In the genomic region with DNA sequence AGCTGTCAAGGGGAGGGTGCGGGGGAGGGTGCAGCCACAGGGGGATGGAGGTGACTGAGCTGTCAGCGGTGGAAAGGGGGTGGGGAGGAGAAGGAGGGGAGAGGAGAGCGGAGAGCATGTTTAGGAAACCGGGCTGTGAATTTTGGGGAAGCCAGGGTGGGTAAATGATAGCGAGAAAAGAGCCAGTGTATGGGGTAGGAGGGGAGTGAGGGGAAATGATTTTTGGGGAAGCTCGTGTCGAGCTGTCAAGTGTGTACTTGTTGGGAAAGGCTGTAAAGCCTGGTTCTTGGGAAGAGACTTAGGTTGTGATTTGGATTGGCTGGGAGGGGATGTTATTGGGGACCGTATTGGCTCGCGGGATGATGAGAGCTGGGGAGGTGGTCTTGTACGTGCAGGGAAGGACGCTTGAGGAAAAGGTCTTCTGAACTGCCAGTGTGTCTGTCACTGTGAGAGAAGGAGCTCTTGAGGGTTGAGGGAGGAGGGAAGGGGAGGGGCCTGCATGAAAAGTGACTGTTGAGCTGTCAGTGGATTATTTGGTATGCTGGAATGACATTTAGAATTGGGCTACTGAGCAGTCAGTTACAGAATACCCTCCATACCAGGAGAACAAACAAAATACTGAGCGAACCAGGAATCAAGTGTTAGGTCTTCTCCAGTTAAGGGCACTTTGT, we compare ENCODE assay signal across 8 cellular contexts. TPM values are rescaled to one million over a fixed set of nuclear protein-coding genes. Genes with fewer than 3 reads are reported as not detected.
A peak's percentile ranks its signal among the peaks of the same experiment; 100 is the strongest.
DNase-seq lines count a peak whose midpoint lies in the region; ATAC-seq, FAIRE-seq and TF ChIP-seq lines count a peak whose summit lies in the region.

No MANE protein-coding gene starts in this region.

- no peaks in the 10 kb centered on the region for H3K36me3 ChIP-seq in CD8-positive, alpha-beta memory T cell (ENCODE audit: insufficient read depth, low read length)
- H3K36me3 ChIP-seq in HepG2 (replicated peaks in 1 of 2; ENCODE audit: control insufficient read depth in 1 of 2, insufficient read depth in 2 of 2, low read length in 2 of 2): peaks cover 0 to 2% of the 10 kb centered on the region in 2 experiments; a peak in 1 of 5 replicates

- peak overlapping the region; percentile 65 to 96 (median 92) for H3K27ac Mint-ChIP-seq in CD8-positive, alpha-beta memory T cell
- H3K27ac Mint-ChIP-seq in dendritic cell treated with granulocyte-macrophage colony-stimulating factor and Interleukin-4, amounts not matched to agents 40 ng/mL and 50 ng/mL, for 4 days: peak overlapping the region; percentile 85

- H3K4me2 ChIP-seq in HepG2 (ENCODE audit: low read depth, low read length): peak overlapping the region; percentile 96

- no peaks in the 10 kb centered on the region for H3K9me3 ChIP-seq in CD8-positive, alpha-beta memory T cell (ENCODE audit: low read length)
- no peaks in the 10 kb centered on the region for H3K9me3 ChIP-seq in HepG2 (ENCODE audit: low read length)

- peaks cover 50 to 79% (median 68%) of the 10 kb centered on the region in 3 donors for H3K4me1 Mint-ChIP-seq in CD8-positive, alpha-beta memory T cell
- H3K4me1 Mint-ChIP-seq in dendritic cell treated with granulocyte-macrophage colony-stimulating factor and Interleukin-4, amounts not matched to agents 40 ng/mL and 50 ng/mL, for 4 days (ENCODE audit: low read depth): peaks cover 33% of the 10 kb centered on the region

- no peak for TF ChIP-seq RAD21 in HepG2 (CRISPR knock-in tag; IDR thresholded peaks at IDR 0.05)

- no peak for FAIRE-seq in HepG2 (lab: Jason Lieb, UNC)

- intact Hi-C loops in dendritic cell treated with granulocyte-macrophage colony-stimulating factor and Interleukin-4, amounts not matched to agents 40 ng/mL and 50 ng/mL, for 4 days (cut with micrococcal nuclease): no loop called here
- intact Hi-C loops in HepG2 (cut with micrococcal nuclease; ENCODE audit: unreplicated experiment): no loop called here

- POLR2A ChIA-PET in CD8-positive, alpha-beta memory T cell (lab: Charles Lee): interaction anchor here (1.0 kb wide), 2 partner anchors 30 to 135 kb away, joined by 3 to 4 read pairs; partner anchors contain the start of gene SSB
- POLR2A ChIA-PET in HepG2 (lab: Yijun Ruan, JAX): interaction anchor here (0.6 to 2.4 kb wide), 11 partner anchors 9 to 255 kb away, joined by 3 to 16 read pairs (median 4); partner anchors contain the start of genes FASTKD1 and SSB

- no peaks in the 10 kb centered on the region for H3K9me3 Mint-ChIP-seq in CD8-positive, alpha-beta memory T cell
- no peaks in the 10 kb centered on the region for H3K9me3 Mint-ChIP-seq in dendritic cell treated with granulocyte-macrophage colony-stimulating factor and Interleukin-4, amounts not matched to agents 40 ng/mL and 50 ng/mL, for 4 days

- H3K9ac ChIP-seq in HepG2 (ENCODE audit: insufficient read depth, low read depth, low read length): peak overlapping the region; percentile 85

- no peaks in the 10 kb centered on the region for H3K27me3 ChIP-seq in CD8-positive, alpha-beta memory T cell (ENCODE audit: insufficient read depth, low read length, poor library complexity, severe bottlenecking)
- H3K27me3 ChIP-seq in HepG2 (ENCODE audit: control insufficient read depth in 1 of 2, insufficient read depth in 2 of 2, low read length in 2 of 2): no peaks in the 10 kb centered on the region; a peak in 1 of 5 replicates

- H3K27ac ChIP-seq in CD8-positive, alpha-beta memory T cell (ENCODE audit: low read depth, low read length): peak overlapping the region; percentile 44
- H3K27ac ChIP-seq in HepG2 (ENCODE audit: extremely low read length, insufficient read depth, low read length): peak overlapping the region; percentile 63

- TF ChIP-seq POLR2A in HepG2 (IDR thresholded peaks at IDR 0.05; ENCODE audit: insufficient read depth in 1 of 2, low read depth in 2 of 2, low read length in 2 of 2): no peak

- no peak overlapping the region for H2AFZ ChIP-seq in HepG2 (ENCODE audit: low read length)

- 1% methylated on average over 13 of the region's 13 CpGs for WGBS in HepG2 (ENCODE audit: low lambda C conversion rate)

- TF ChIP-seq CTCF in HepG2 (CRISPR knock-in tag; IDR thresholded peaks at IDR 0.05): no peak

- peaks cover 0 to 32% (median 0%) of the 10 kb centered on the region in 3 donors for H3K36me3 Mint-ChIP-seq in CD8-positive, alpha-beta memory T cell
- peaks cover 37% of the 10 kb centered on the region for H3K36me3 Mint-ChIP-seq in dendritic cell treated with granulocyte-macrophage colony-stimulating factor and Interleukin-4, amounts not matched to agents 40 ng/mL and 50 ng/mL, for 4 days (ENCODE audit: low read depth)

- H4K20me1 ChIP-seq in HepG2 (ENCODE audit: insufficient read depth, low read length): peaks cover 26% of the 10 kb centered on the region

- TF ChIP-seq EP300 in HepG2 (IDR thresholded peaks at IDR 0.05; ENCODE audit: low read depth in 2 of 2, low read length in 2 of 2): no peak
- TF ChIP-seq EP300 in HepG2 (CRISPR knock-in tag; IDR thresholded peaks at IDR 0.05; ENCODE audit: borderline replicate concordance): no peak

- H3K4me1 ChIP-seq in CD8-positive, alpha-beta memory T cell (ENCODE audit: insufficient read depth, low read length): peaks cover 43% of the 10 kb centered on the region
- peaks cover 55% of the 10 kb centered on the region for H3K4me1 ChIP-seq in HepG2 (ENCODE audit: insufficient read depth, low read length)

- peak overlapping the region; percentile 93 to 99 (median 96) for H3K4me3 Mint-ChIP-seq in CD8-positive, alpha-beta memory T cell
- peak overlapping the region; percentile 92 for H3K4me3 Mint-ChIP-seq in dendritic cell treated with granulocyte-macrophage colony-stimulating factor and Interleukin-4, amounts not matched to agents 40 ng/mL and 50 ng/mL, for 4 days

- BruUV-seq in HepG2 (replicated peaks; lab: Mats Ljungman, UMichigan): no TSS peak

- peak; percentile 11 to 51 (median 32) for DNase-seq in CD8-positive, alpha-beta memory T cell
- DNase-seq in NCI-H2029 treated with DMSO at 0.1 percent for 48 hours (lab: John Stamatoyannopoulos, UW) (peak; percentile 40), HepG2 (ENCODE audit: low spot score) (peak; percentile 62)
- DNase-seq in activated CD4-positive, CD25-positive, alpha-beta regulatory T cell treated with anti-CD3 and anti-CD28 coated beads, Interleukin-2, amount 50 U/mL, for 72 hours: peak; percentile 38
- DNase-seq in stimulated activated CD4-positive, alpha-beta T cell treated with anti-CD3 and anti-CD28 coated beads, Interleukin-4, amount 100 ng/mL, for 4 hours: peak; percentile 46 to 49

- ATAC-seq in GM21786 (IDR thresholded peaks at IDR 0.05; ENCODE audit: unreplicated experiment) (peak; percentile 25), HepG2 (peak; percentile 41), HG03439 (IDR thresholded peaks at IDR 0.05; ENCODE audit: unreplicated experiment) (no peak)

- CTCF ChIA-PET in CD8-positive, alpha-beta memory T cell (lab: Charles Lee): interaction anchor here (1.2 to 2.4 kb wide), 4 partner anchors 10 to 101 kb away, joined by 3 to 10 read pairs (median 4); partner anchors contain the start of gene SSB
- CTCF ChIA-PET in HepG2 (lab: Yijun Ruan, JAX; ENCODE audit: low intra/inter-chr PET ratio, low total read pairs): no interaction called here

- H3K27me3 Mint-ChIP-seq in CD8-positive, alpha-beta memory T cell: no peaks in the 10 kb centered on the region
- H3K27me3 Mint-ChIP-seq in dendritic cell treated with granulocyte-macrophage colony-stimulating factor and Interleukin-4, amounts not matched to agents 40 ng/mL and 50 ng/mL, for 4 days: peaks cover 3% of the 10 kb centered on the region

- H3K4me3 ChIP-seq in CD8-positive, alpha-beta memory T cell (ENCODE audit: low read length): peak overlapping the region; percentile 83
- peak overlapping the region; percentile 81 to 97 (median 90) for H3K4me3 ChIP-seq in HepG2 (replicated peaks in 1 of 3; ENCODE audit: insufficient read depth in 1 of 3, low read depth in 2 of 3, low read length in 3 of 3)

- peaks cover 62% of the 10 kb centered on the region for H3K79me2 ChIP-seq in HepG2 (ENCODE audit: insufficient read depth, low read length)

- in situ Hi-C loops in HepG2 (cut with HindIII; ENCODE audit: extremely low pct_ligation_motif_present, low pct_unique_long_range_greater_than_20kb): no loop called here

RNA-seq across cellular contexts. Expression of gene UBR3, which starts 1.0 kb away (rescaled TPM):
- total RNA-seq in CD8-positive, alpha-beta memory T cell: 10 to 100 TPM; 21.9 to 22.1 TPM
- 8.5 TPM for polyA plus RNA-seq in CD8-positive, alpha-beta memory T cell
- 28.0 and 31.6 TPM in 2 replicates for total RNA-seq in HepG2 (2016; rRNA removed; fragmentation: Illumina TruSeq; extraction: Trizol)
- 9.8 and 9.9 TPM in 2 replicates for total RNA-seq in HepG2 (2016; cell fraction: cytosol; rRNA removed; fragmentation: Illumina TruSeq; extraction: Trizol; ENCODE audit: low read depth)
- 28.5 TPM in 2 replicates for total RNA-seq in HepG2 (2016; cell fraction: insoluble cytoplasmic fraction; rRNA removed; fragmentation: Illumina TruSeq; extraction: Trizol)
- 9.7 and 13.2 TPM in 2 replicates for total RNA-seq in HepG2 (2016; cell fraction: membrane; rRNA removed; fragmentation: Illumina TruSeq; extraction: Trizol)
- 87.9 TPM in 2 replicates for total RNA-seq in HepG2 (2016; cell fraction: nucleus; rRNA removed; fragmentation: Illumina TruSeq; extraction: Trizol)
- polyA plus RNA-seq in HepG2 (2011; rRNA removed): 12.7 and 15.1 TPM in 2 replicates
- polyA plus RNA-seq in HepG2 (2011; cell fraction: cytosol; rRNA removed): 5.8 and 8.8 TPM in 2 replicates
- polyA plus RNA-seq in HepG2 (2011; cell fraction: nucleus; rRNA removed): 11.8 and 14.4 TPM in 2 replicates
- polyA plus RNA-seq in HepG2 (2012): 15.7 and 21.2 TPM in 2 replicates
- 0.95 and 1.1 TPM in 2 replicates for polyA plus RNA-seq in HepG2 (2016; cell fraction: cytosol; fragmentation: Illumina TruSeq; extraction: Trizol; ENCODE audit: low read depth)
- 23.3 and 26.2 TPM in 2 replicates for polyA plus RNA-seq in HepG2 (2016; cell fraction: insoluble cytoplasmic fraction; fragmentation: Illumina TruSeq; extraction: Trizol; ENCODE audit: low read depth)
- 2.1 and 2.9 TPM in 2 replicates for polyA plus RNA-seq in HepG2 (2016; cell fraction: membrane; fragmentation: Illumina TruSeq; extraction: Trizol; ENCODE audit: low read depth)
- polyA plus RNA-seq in HepG2 (2016; cell fraction: nucleus; fragmentation: Illumina TruSeq; extraction: Trizol; ENCODE audit: insufficient read depth, low read depth): 42.6 and 46.5 TPM in 2 replicates
- polyA minus RNA-seq in HepG2 (2011; rRNA and poly(A)+ RNA removed; ENCODE audit: low replicate concordance): 15.2 and 23.6 TPM in 2 replicates
- 30.8 and 37.0 TPM in 2 replicates for polyA minus RNA-seq in HepG2 (2011; cell fraction: cytosol; rRNA and poly(A)+ RNA removed)
- polyA minus RNA-seq in HepG2 (2011; cell fraction: nucleus; rRNA and poly(A)+ RNA removed): 166 and 176 TPM in 2 replicates

RNA-seq across cellular contexts. Expression of gene METTL5, which starts 3.6 kb away (rescaled TPM):
- total RNA-seq in CD8-positive, alpha-beta memory T cell: 100 to 1,000 TPM in 1 of 2 experiments, 10 to 100 TPM in 1; 93.0 to 100 TPM
- polyA plus RNA-seq in CD8-positive, alpha-beta memory T cell: 116 TPM
- total RNA-seq in HepG2 (2016; rRNA removed; fragmentation: Illumina TruSeq; extraction: Trizol): 95.1 and 129 TPM in 2 replicates
- total RNA-seq in HepG2 (2016; cell fraction: cytosol; rRNA removed; fragmentation: Illumina TruSeq; extraction: Trizol; ENCODE audit: low read depth): 58.3 and 79.4 TPM in 2 replicates
- 88.5 and 134 TPM in 2 replicates for total RNA-seq in HepG2 (2016; cell fraction: insoluble cytoplasmic fraction; rRNA removed; fragmentation: Illumina TruSeq; extraction: Trizol)
- 60.2 and 79.2 TPM in 2 replicates for total RNA-seq in HepG2 (2016; cell fraction: membrane; rRNA removed; fragmentation: Illumina TruSeq; extraction: Trizol)
- total RNA-seq in HepG2 (2016; cell fraction: nucleus; rRNA removed; fragmentation: Illumina TruSeq; extraction: Trizol): 42.4 and 44.9 TPM in 2 replicates
- 39.4 and 50.7 TPM in 2 replicates for polyA plus RNA-seq in HepG2 (2011; rRNA removed)
- polyA plus RNA-seq in HepG2 (2011; cell fraction: cytosol; rRNA removed): 31.7 and 48.5 TPM in 2 replicates
- polyA plus RNA-seq in HepG2 (2011; cell fraction: nucleus; rRNA removed): 10.9 and 13.8 TPM in 2 replicates
- 75.0 and 115 TPM in 2 replicates for polyA plus RNA-seq in HepG2 (2012)
- 75.1 and 103 TPM in 2 replicates for polyA plus RNA-seq in HepG2 (2016; cell fraction: cytosol; fragmentation: Illumina TruSeq; extraction: Trizol; ENCODE audit: low read depth)
- 159 and 167 TPM in 2 replicates for polyA plus RNA-seq in HepG2 (2016; cell fraction: insoluble cytoplasmic fraction; fragmentation: Illumina TruSeq; extraction: Trizol; ENCODE audit: low read depth)
- 67.4 and 91.3 TPM in 2 replicates for polyA plus RNA-seq in HepG2 (2016; cell fraction: membrane; fragmentation: Illumina TruSeq; extraction: Trizol; ENCODE audit: low read depth)
- polyA plus RNA-seq in HepG2 (2016; cell fraction: nucleus; fragmentation: Illumina TruSeq; extraction: Trizol; ENCODE audit: insufficient read depth, low read depth): 77.1 and 79.7 TPM in 2 replicates
- polyA minus RNA-seq in HepG2 (2011; rRNA and poly(A)+ RNA removed; ENCODE audit: low replicate concordance): 6.9 and 9.0 TPM in 2 replicates
- 17.9 and 19.6 TPM in 2 replicates for polyA minus RNA-seq in HepG2 (2011; cell fraction: cytosol; rRNA and poly(A)+ RNA removed)
- 19.9 and 21.2 TPM in 2 replicates for polyA minus RNA-seq in HepG2 (2011; cell fraction: nucleus; rRNA and poly(A)+ RNA removed)

RNA-seq across cellular contexts. Expression of gene SSB, which starts 29.6 kb away (rescaled TPM):
- total RNA-seq in CD8-positive, alpha-beta memory T cell: 100 to 1,000 TPM; 101 to 113 TPM
- polyA plus RNA-seq in CD8-positive, alpha-beta memory T cell: 153 TPM
- total RNA-seq in HepG2 (2016; rRNA removed; fragmentation: Illumina TruSeq; extraction: Trizol): 208 and 344 TPM in 2 replicates
- total RNA-seq in HepG2 (2016; cell fraction: cytosol; rRNA removed; fragmentation: Illumina TruSeq; extraction: Trizol; ENCODE audit: low read depth): 22.0 and 26.1 TPM in 2 replicates
- 224 and 344 TPM in 2 replicates for total RNA-seq in HepG2 (2016; cell fraction: insoluble cytoplasmic fraction; rRNA removed; fragmentation: Illumina TruSeq; extraction: Trizol)
- total RNA-seq in HepG2 (2016; cell fraction: membrane; rRNA removed; fragmentation: Illumina TruSeq; extraction: Trizol): 39.4 and 51.5 TPM in 2 replicates
- total RNA-seq in HepG2 (2016; cell fraction: nucleus; rRNA removed; fragmentation: Illumina TruSeq; extraction: Trizol): 156 and 161 TPM in 2 replicates
- polyA plus RNA-seq in HepG2 (2011; rRNA removed): 77.0 and 109 TPM in 2 replicates
- 38.7 and 50.8 TPM in 2 replicates for polyA plus RNA-seq in HepG2 (2011; cell fraction: cytosol; rRNA removed)
- polyA plus RNA-seq in HepG2 (2011; cell fraction: nucleus; rRNA removed): 66.2 and 105 TPM in 2 replicates
- 157 and 209 TPM in 2 replicates for polyA plus RNA-seq in HepG2 (2012)
- polyA plus RNA-seq in HepG2 (2016; cell fraction: cytosol; fragmentation: Illumina TruSeq; extraction: Trizol; ENCODE audit: low read depth): 19.2 and 19.3 TPM in 2 replicates
- 441 and 470 TPM in 2 replicates for polyA plus RNA-seq in HepG2 (2016; cell fraction: insoluble cytoplasmic fraction; fragmentation: Illumina TruSeq; extraction: Trizol; ENCODE audit: low read depth)
- polyA plus RNA-seq in HepG2 (2016; cell fraction: membrane; fragmentation: Illumina TruSeq; extraction: Trizol; ENCODE audit: low read depth): 30.3 and 34.1 TPM in 2 replicates
- 324 and 340 TPM in 2 replicates for polyA plus RNA-seq in HepG2 (2016; cell fraction: nucleus; fragmentation: Illumina TruSeq; extraction: Trizol; ENCODE audit: insufficient read depth, low read depth)
- 7.8 and 10.0 TPM in 2 replicates for polyA minus RNA-seq in HepG2 (2011; rRNA and poly(A)+ RNA removed; ENCODE audit: low replicate concordance)
- polyA minus RNA-seq in HepG2 (2011; cell fraction: cytosol; rRNA and poly(A)+ RNA removed): 30.6 and 40.2 TPM in 2 replicates
- 102 and 107 TPM in 2 replicates for polyA minus RNA-seq in HepG2 (2011; cell fraction: nucleus; rRNA and poly(A)+ RNA removed)
